11 cellular contexts compared by ENCODE assay signal in genomic region chr7:75662579-75663301, GRCh38.
DNase-seq lines count a peak whose midpoint lies in the region; ATAC-seq and TF ChIP-seq lines count a peak whose summit lies in the region.
"Had no signal": no experiment of that assay in that cellular context is flagged by ENCODE, and none has a peak within 500 bp of the region (broad histone marks: within the 10 kb centered on the region; RNA-seq: fewer than 3 reads in every experiment).

No MANE protein-coding gene starts in this region.

- ATAC-seq in stimulated activated naive CD8-positive, alpha-beta T cell treated with anti-CD3 and anti-CD28 coated beads, Interleukin-15, Interleukin-2, amounts not matched to agents 100 U/mL and 50 U/mL, for 24 hours = peak; percentile 61
- ATAC-seq in stimulated activated naive CD8-positive, alpha-beta T cell treated with anti-CD3 and anti-CD28 coated beads, Interleukin-15, amount 100 ng/mL, for 72 hours = no peak
- ATAC-seq in HG02763 (IDR thresholded peaks at IDR 0.05; ENCODE audit: unreplicated experiment) = peak; percentile 72

- TF ChIP-seq CTCF in MM.1S (IDR thresholded peaks at IDR 0.05; ENCODE audit: low read length) = no peak
- TF ChIP-seq CTCF in transverse colon (IDR thresholded peaks at IDR 0.05) = no peak

- 52 to 60% methylated on average over 6 to 12 of the region's 12 CpGs for WGBS in transverse colon (ENCODE audit: low coverage in 1 of 2), 2 donors

- H3K27ac ChIP-seq in MM.1S (ENCODE audit: low read length) (peak overlapping the region; percentile 93), transverse colon (peak overlapping the region in 1 of 4 donors; percentile 46)
- H3K27ac ChIP-seq: VCaP had no signal

- no peak overlapping the region for H3K27ac Mint-ChIP-seq in stimulated activated naive CD8-positive, alpha-beta T cell treated with anti-CD3 and anti-CD28 coated beads, Interleukin-15, amount 100 ng/mL, for 72 hours
- H3K27ac Mint-ChIP-seq: nephron had no signal

- peak overlapping the region; percentile 76 for H3K9ac ChIP-seq in MM.1S (ENCODE audit: low read length)

- no peak for TF ChIP-seq EP300 in transverse colon (IDR thresholded peaks at IDR 0.05; ENCODE audit: low read depth)

- H3K9me3 Mint-ChIP-seq in stimulated activated naive CD8-positive, alpha-beta T cell treated with anti-CD3 and anti-CD28 coated beads, Interleukin-15, amount 100 ng/mL, for 72 hours = no peaks in the 10 kb centered on the region
- H3K9me3 Mint-ChIP-seq: nephron had no signal

- in situ Hi-C loops in transverse colon (cut with MboI; ENCODE audit: low pct_ligation_motif_present in 1 of 4, low pct_unique_long_range_greater_than_20kb in 1 of 4, low sequenced_read_pairs in 3 of 4) = no loop called here

- H3K36me3 ChIP-seq in MM.1S (replicated peaks; ENCODE audit: insufficient read depth, low read length) = no peaks in the 10 kb centered on the region
- no peaks in the 10 kb centered on the region for H3K36me3 ChIP-seq in transverse colon
- H3K36me3 ChIP-seq: HAP-1 had no signal

- H3K27me3 Mint-ChIP-seq in stimulated activated naive CD8-positive, alpha-beta T cell treated with anti-CD3 and anti-CD28 coated beads, Interleukin-15, amount 100 ng/mL, for 72 hours = no peaks in the 10 kb centered on the region

- no peaks in the 10 kb centered on the region for H3K9me2 ChIP-seq in MM.1S (replicated peaks; ENCODE audit: insufficient read depth, low read length)

- H3K27me3 ChIP-seq in MM.1S (replicated peaks; ENCODE audit: insufficient read depth, low read length) = no peaks in the 10 kb centered on the region
- H3K27me3 ChIP-seq in transverse colon = no peaks in the 10 kb centered on the region

- no peaks in the 10 kb centered on the region for H3K79me2 ChIP-seq in MM.1S (ENCODE audit: low read length)

- H3K4me1 ChIP-seq in MM.1S (ENCODE audit: low read length) = peaks cover 12% of the 10 kb centered on the region
- H3K4me1 ChIP-seq in transverse colon = no peaks in the 10 kb centered on the region
- H3K4me1 ChIP-seq: HAP-1 had no signal

- H3F3A ChIP-seq in MM.1S (ENCODE audit: insufficient read depth, low read length) = peaks cover 17% of the 10 kb centered on the region

- no peak for TF ChIP-seq POLR2A in transverse colon (IDR thresholded peaks at IDR 0.05)

- intact Hi-C loops in transverse colon (cut with DNase I; ENCODE audit: low total_unique reads) = no loop called here

- H3K4me3 Mint-ChIP-seq in stimulated activated naive CD8-positive, alpha-beta T cell treated with anti-CD3 and anti-CD28 coated beads, Interleukin-15, amount 100 ng/mL, for 72 hours = no peak overlapping the region
- H3K4me3 Mint-ChIP-seq: nephron had no signal

- DNase-seq in stimulated activated naive CD8-positive, alpha-beta T cell treated with anti-CD3 and anti-CD28 coated beads, Interleukin-15, Interleukin-2, amounts not matched to agents 100 U/mL and 50 U/mL, for 24 hours = no peak
- DNase-seq in stimulated activated naive CD8-positive, alpha-beta T cell treated with anti-CD3 and anti-CD28 coated beads, Interleukin-15, amount 100 ng/mL, for 72 hours = no peak
- DNase-seq in MM.1S (peak; percentile 83), transverse colon (peak; percentile 38), ecto neural progenitor cell (ENCODE audit: low spot score) (no peak), EL (no peak)
- no peak for DNase-seq in stimulated activated CD4-positive, alpha-beta T cell treated with anti-CD3 and anti-CD28 coated beads, Interleukin-1b, Interleukin-23, amount 100 ng/mL, for 48 hours

- peak overlapping the region; percentile 83 for H3K4me2 ChIP-seq in MM.1S (ENCODE audit: low read depth, low read length)

- H3K4me1 Mint-ChIP-seq in stimulated activated naive CD8-positive, alpha-beta T cell treated with anti-CD3 and anti-CD28 coated beads, Interleukin-15, amount 100 ng/mL, for 72 hours = no peaks in the 10 kb centered on the region

- H4K20me1 ChIP-seq in MM.1S (ENCODE audit: insufficient read depth, low read length) = no peaks in the 10 kb centered on the region

- no peaks in the 10 kb centered on the region for H3K9me3 ChIP-seq in MM.1S (replicated peaks; ENCODE audit: insufficient read depth, low read length)
- no peaks in the 10 kb centered on the region for H3K9me3 ChIP-seq in transverse colon
- H3K9me3 ChIP-seq: HAP-1 had no signal

- peak overlapping the region; percentile 80 for H2AFZ ChIP-seq in MM.1S (ENCODE audit: low read length)

- H3K4me3 ChIP-seq in MM.1S (ENCODE audit: low read length) (peak overlapping the region; percentile 41; the same call in 1 of the 2 replicates), transverse colon (no peak overlapping the region)
- H3K4me3 ChIP-seq: HAP-1 had no signal

Comparison
In these comparisons a context has a peak if more than half of its experiments do, and no peak if none do; other contexts are left out.
1. DNase-seq: peak in MM.1S (single experiment) and transverse colon (single experiment); none in stimulated activated naive CD8-positive, alpha-beta T cell treated with anti-CD3 and anti-CD28 coated beads, Interleukin-15, Interleukin-2, amounts not matched to agents 100 U/mL and 50 U/mL, for 24 hours (single experiment), stimulated activated naive CD8-positive, alpha-beta T cell treated with anti-CD3 and anti-CD28 coated beads, Interleukin-15, amount 100 ng/mL, for 72 hours (0 of 2), stimulated activated CD4-positive, alpha-beta T cell treated with anti-CD3 and anti-CD28 coated beads, Interleukin-1b, Interleukin-23, amount 100 ng/mL, for 48 hours (single experiment), ecto neural progenitor cell (single experiment) and EL (single experiment).